ENCODE assay signal across 7 cellular contexts in genomic region chr2:223970343-223971128, GRCh38. TPM values are rescaled to one million over a fixed set of nuclear protein-coding genes. Genes with fewer than 3 reads are reported as not detected.
DNase-seq lines count a peak whose midpoint lies in the region; ATAC-seq and TF ChIP-seq lines count a peak whose summit lies in the region.

No MANE protein-coding gene starts in this region.

- peak; percentile 78 for ATAC-seq in GM21786 (IDR thresholded peaks at IDR 0.05; ENCODE audit: unreplicated experiment)
- ATAC-seq in T-helper 17 cell = peak; percentile 75
- peak; percentile 68 to 76 for ATAC-seq in lower lobe of right lung

- WGBS in stomach, 5 donors = 63 to 68% (median 65%) methylated on average over 8 of the region's 8 CpGs

- no peak overlapping the region for H3K27ac ChIP-seq in lower lobe of right lung
- H3K27ac ChIP-seq in stomach = no peak overlapping the region

- H3K9me3 ChIP-seq in T-helper 17 cell (ENCODE audit: control insufficient read depth, low read length, poor library complexity, severe bottlenecking) (no peaks in the 10 kb centered on the region), lower lobe of right lung (no peaks in the 10 kb centered on the region), stomach (no peaks in the 10 kb centered on the region)

- H3K27me3 ChIP-seq in lower lobe of right lung (ENCODE audit: low read depth) = no peaks in the 10 kb centered on the region
- H3K27me3 ChIP-seq in stomach = no peaks in the 10 kb centered on the region

- H3K4me1 ChIP-seq in lower lobe of right lung (no peaks in the 10 kb centered on the region), stomach (peaks cover 0 to 6% (median 2%) of the 10 kb centered on the region in 4 donors)

- DNase-seq in GM03348 (ENCODE audit: low spot score) = peak; percentile 43
- DNase-seq in MV-4-11 (lab: John Stamatoyannopoulos, UW) = peak; percentile 54
- DNase-seq in T-helper 17 cell = peak in 1 of 3 donors; percentile 53
- DNase-seq in chondrocyte (ENCODE audit: low spot score) = no peak
- DNase-seq in lower lobe of right lung = no peak
- DNase-seq in stomach = peak; percentile 32

- no peak overlapping the region for H3K4me3 Mint-ChIP-seq in T-helper 17 cell
- H3K4me3 Mint-ChIP-seq in chondrocyte (ENCODE audit: unreplicated experiment) = no peak overlapping the region

- TF ChIP-seq POLR2A in stomach (IDR thresholded peaks at IDR 0.05) = no peak

- H3K9me3 Mint-ChIP-seq in chondrocyte (ENCODE audit: low read depth) = no peaks in the 10 kb centered on the region

- H3K27me3 Mint-ChIP-seq in T-helper 17 cell (no peaks in the 10 kb centered on the region), chondrocyte (ENCODE audit: low read depth) (no peaks in the 10 kb centered on the region)

- H3K27ac Mint-ChIP-seq in T-helper 17 cell = peak overlapping the region; percentile 16
- H3K27ac Mint-ChIP-seq in chondrocyte (ENCODE audit: unreplicated experiment) = peak overlapping the region; percentile 14

- H3K4me1 Mint-ChIP-seq in T-helper 17 cell = peaks cover 3% of the 10 kb centered on the region
- H3K4me1 Mint-ChIP-seq in chondrocyte (ENCODE audit: low read depth) = peaks cover 7% of the 10 kb centered on the region

- no peak for TF ChIP-seq EP300 in stomach (IDR thresholded peaks at IDR 0.05)

- intact Hi-C loops in lower lobe of right lung (cut with DNase I) (no loop called here), stomach (cut with DNase I; ENCODE audit: low total_unique reads) (loop anchor here (5.0 kb wide), 1 partner anchor 317 kb away; no protein-coding TSS in a partner anchor)

- H3K36me3 ChIP-seq in lower lobe of right lung (peaks cover 26% of the 10 kb centered on the region), stomach (peaks cover 10 to 38% (median 32%) of the 10 kb centered on the region in 4 donors)

- H3K4me3 ChIP-seq in lower lobe of right lung (no peak overlapping the region), stomach (no peak overlapping the region)

- H3K36me3 Mint-ChIP-seq in T-helper 17 cell (ENCODE audit: low read depth) (no peaks in the 10 kb centered on the region), chondrocyte (ENCODE audit: low read depth) (peaks cover 7% of the 10 kb centered on the region)

- TF ChIP-seq CTCF in chondrocyte (IDR thresholded peaks at IDR 0.05) = peak; percentile 97
- TF ChIP-seq CTCF in lower lobe of right lung (IDR thresholded peaks at IDR 0.05) = peak; percentile 92
- TF ChIP-seq CTCF in stomach (IDR thresholded peaks at IDR 0.05) = peak in 5 of 7 experiments; percentile 79 to 87 (median 84)

RNA-seq across cellular contexts. Expression of gene MRPL44, which starts 13.3 kb away (rescaled TPM):
- total RNA-seq in T-helper 17 cell (10 to 100 TPM; 21.8 to 30.5 TPM), chondrocyte (23.5 to 24.6 TPM (median 23.8 TPM) in 3 replicates), lower lobe of right lung (20.7 TPM), stomach (10 to 100 TPM in 3 of 5 donors, 1 to 10 TPM in 1, under 1 TPM in 1; 0.87 to 80.8 (median 10.6) TPM)
- polyA plus RNA-seq in stomach = 10 to 100 TPM; 17.9 to 25.1 (median 20.3) TPM

RNA-seq across cellular contexts. Expression of gene WDFY1, which starts 25.4 kb away (rescaled TPM):
- total RNA-seq in T-helper 17 cell (10 to 100 TPM; 36.9 to 44.8 TPM), chondrocyte (52.3 to 68.0 TPM (median 61.3 TPM) in 3 replicates), lower lobe of right lung (45.5 TPM), stomach (100 to 1,000 TPM in 1 of 5 donors, 10 to 100 TPM in 4; 29.0 to 134 (median 94.5) TPM)
- 10 to 100 TPM in 2 of 3 donors, 1 to 10 TPM in 1; 8.2 to 17.9 (median 13.5) TPM for polyA plus RNA-seq in stomach

Comparison
In these comparisons a context has a peak if more than half of its experiments do, and no peak if none do; other contexts are left out.
1. DNase-seq: peak in GM03348 (single experiment), MV-4-11 (single experiment) and stomach (single experiment); none in chondrocyte (single experiment) and lower lobe of right lung (single experiment).
2. Peak in every context shown above with its lines, with median percentiles within 50 percentile points of each other: ATAC-seq and CTCF ChIP-seq.